Comparison of ENCODE assay signal across 12 cellular contexts in the genomic region with DNA sequence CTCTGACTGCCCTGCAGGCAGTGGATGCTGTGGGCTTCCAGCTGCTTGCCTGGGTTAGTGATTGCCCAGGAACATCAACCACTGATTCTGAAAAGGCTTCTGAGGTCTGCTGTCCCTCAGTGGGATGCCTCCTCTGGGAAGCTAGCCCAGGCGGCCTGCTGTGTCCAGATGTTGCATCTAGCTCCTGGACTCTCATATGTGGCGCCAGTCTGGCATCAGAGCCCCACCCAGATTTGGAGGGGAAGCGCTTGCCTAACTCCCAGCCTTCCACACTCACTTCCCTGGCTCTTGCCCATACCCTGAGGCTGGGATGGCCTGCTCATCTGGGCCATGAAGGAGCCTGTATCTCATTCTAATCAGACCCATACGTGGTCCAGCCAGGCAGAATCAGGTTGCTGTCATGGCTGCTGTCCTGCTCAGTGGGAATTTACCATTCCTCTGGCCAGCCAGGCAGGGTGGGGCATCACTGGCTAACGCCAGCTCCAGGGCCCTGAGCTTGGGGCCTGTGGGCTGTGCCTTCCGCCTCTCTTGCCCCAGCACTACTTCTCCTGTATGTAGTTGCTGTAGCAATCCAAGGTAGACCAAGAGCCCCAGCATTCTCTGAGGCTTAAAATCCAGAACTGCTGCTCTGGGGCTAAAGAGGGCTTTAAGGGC. TPM values are rescaled to one million over a fixed set of nuclear protein-coding genes. Genes with fewer than 3 reads are reported as not detected.
A peak's percentile ranks its signal among the peaks of the same experiment; 100 is the strongest.
DNase-seq lines count a peak whose midpoint lies in the region; ATAC-seq and TF ChIP-seq lines count a peak whose summit lies in the region.
"Had no signal": no experiment of that assay in that cellular context is flagged by ENCODE, and none has a peak within 500 bp of the region (broad histone marks: within the 10 kb centered on the region; RNA-seq: fewer than 3 reads in every experiment).

No MANE protein-coding gene starts in this region.

- no peak for DNase-seq in activated CD8-positive, alpha-beta memory T cell treated with anti-CD3 and anti-CD28 coated beads, Interleukin-2, amount 10 ng/mL, durations not matched to agents 7 days and 5 days
- DNase-seq in activated CD8-positive, alpha-beta memory T cell treated with anti-CD3 and anti-CD28 coated beads, Interleukin-2, amount 50 U/mL, for 4 hours = no peak
- DNase-seq in breast epithelium (ENCODE audit: low spot score in 2 of 2) = no peak
- DNase-seq in right cardiac atrium = peak; percentile 69 to 80 (median 75)
- DNase-seq in tibial nerve (ENCODE audit: low spot score in 2 of 2) = no peak
- DNase-seq in G401 (ENCODE audit: low spot score) = no peak
- no peak for DNase-seq in NCI-H1105 treated with DMSO at 0.1 percent for 48 hours (lab: John Stamatoyannopoulos, UW)
- DNase-seq: body of pancreas, HCEC 1CT had no signal

- H3K36me3 Mint-ChIP-seq in activated CD8-positive, alpha-beta memory T cell treated with anti-CD3 and anti-CD28 coated beads, Interleukin-2, amount 10 ng/mL, durations not matched to agents 7 days and 5 days = peaks cover 63% of the 10 kb centered on the region

- intact Hi-C loops in breast epithelium (cut with DNase I; ENCODE audit: low total_unique reads) = loop anchor here (5.0 kb wide), 1 partner anchor 37 kb away; no protein-coding TSS in a partner anchor
- intact Hi-C loops in right cardiac atrium (cut with DNase I) = loop anchor here in 3 of 4 donors (5.0 kb wide), 3 partner anchors 63 to 122 kb away; a partner anchor contains a TSS

- peak overlapping the region; percentile 13 for H3K27ac Mint-ChIP-seq in activated CD8-positive, alpha-beta memory T cell treated with anti-CD3 and anti-CD28 coated beads, Interleukin-2, amount 10 ng/mL, durations not matched to agents 7 days and 5 days
- H3K27ac Mint-ChIP-seq: progenitor cell of endocrine pancreas had no signal

- no peak overlapping the region for H3K4me3 Mint-ChIP-seq in activated CD8-positive, alpha-beta memory T cell treated with anti-CD3 and anti-CD28 coated beads, Interleukin-2, amount 10 ng/mL, durations not matched to agents 7 days and 5 days

- H3K9me3 ChIP-seq in breast epithelium = no peaks in the 10 kb centered on the region
- no peaks in the 10 kb centered on the region for H3K9me3 ChIP-seq in right cardiac atrium (ENCODE audit: control insufficient read depth, low read length)
- H3K9me3 ChIP-seq in tibial nerve = no peaks in the 10 kb centered on the region
- H3K9me3 ChIP-seq: body of pancreas had no signal

- 72% methylated on average over 6 of the region's 6 CpGs for WGBS in right cardiac atrium
- 80 to 90% methylated on average over 3 to 6 of the region's 6 CpGs for WGBS in tibial nerve, 2 donors

- H3K27me3 Mint-ChIP-seq in activated CD8-positive, alpha-beta memory T cell treated with anti-CD3 and anti-CD28 coated beads, Interleukin-2, amount 10 ng/mL, durations not matched to agents 7 days and 5 days = no peaks in the 10 kb centered on the region

- CTCF ChIA-PET in activated CD8-positive, alpha-beta memory T cell treated with anti-CD3 and anti-CD28 coated beads, Interleukin-2, amount 10 ng/mL, durations not matched to agents 7 days and 5 days (lab: Charles Lee) = interaction anchor here (1.1 to 6.0 kb wide), 4 partner anchors 9 to 124 kb away, joined by 3 to 43 read pairs (median 6); a partner anchor contains a TSS

- TF ChIP-seq POLR2A in breast epithelium (IDR thresholded peaks at IDR 0.05) = no peak
- TF ChIP-seq POLR2A in tibial nerve (IDR thresholded peaks at IDR 0.05) = no peak

- H3K27ac ChIP-seq in breast epithelium (peak overlapping the region; percentile 50 to 96), right cardiac atrium (ENCODE audit: low read length) (peak overlapping the region; percentile 1), tibial nerve (peak overlapping the region in 3 of 4 donors; percentile 21 to 90 (median 67))
- H3K27ac ChIP-seq: body of pancreas had no signal

- peaks cover 4 to 14% of the 10 kb centered on the region in 2 donors for H3K4me1 ChIP-seq in breast epithelium
- peaks cover 26% of the 10 kb centered on the region for H3K4me1 ChIP-seq in right cardiac atrium (ENCODE audit: control insufficient read depth, insufficient read depth, low read length)
- peaks cover 0 to 74% (median 20%) of the 10 kb centered on the region in 4 donors for H3K4me1 ChIP-seq in tibial nerve

- no peak for TF ChIP-seq EP300 in tibial nerve (IDR thresholded peaks at IDR 0.05)

- no peaks in the 10 kb centered on the region for H3K9me3 Mint-ChIP-seq in activated CD8-positive, alpha-beta memory T cell treated with anti-CD3 and anti-CD28 coated beads, Interleukin-2, amount 10 ng/mL, durations not matched to agents 7 days and 5 days (ENCODE audit: low read depth)

- H3K4me3 ChIP-seq in breast epithelium = peak overlapping the region in 2 of 3 donors; percentile 88 to 96
- no peak overlapping the region for H3K4me3 ChIP-seq in right cardiac atrium (ENCODE audit: low read length)
- peak overlapping the region in 1 of 4 donors; percentile 82 for H3K4me3 ChIP-seq in tibial nerve
- H3K4me3 ChIP-seq: body of pancreas had no signal

- ATAC-seq in activated CD8-positive, alpha-beta memory T cell treated with anti-CD3 and anti-CD28 coated beads, Interleukin-2, amount 10 ng/mL, durations not matched to agents 7 days and 5 days = no peak
- ATAC-seq in right cardiac atrium (peak in 1 of 2 donors; percentile 10), HG03196 (IDR thresholded peaks at IDR 0.05; ENCODE audit: unreplicated experiment) (no peak)
- ATAC-seq: body of pancreas, left lobe of liver had no signal

- H3K4me1 Mint-ChIP-seq in activated CD8-positive, alpha-beta memory T cell treated with anti-CD3 and anti-CD28 coated beads, Interleukin-2, amount 10 ng/mL, durations not matched to agents 7 days and 5 days = peaks cover 71% of the 10 kb centered on the region

- H3K27me3 ChIP-seq in breast epithelium (no peaks in the 10 kb centered on the region), right cardiac atrium (ENCODE audit: control insufficient read depth, insufficient read depth) (no peaks in the 10 kb centered on the region), tibial nerve (no peaks in the 10 kb centered on the region)
- H3K27me3 ChIP-seq: body of pancreas had no signal

- peaks cover 5% of the 10 kb centered on the region for H3K36me3 ChIP-seq in breast epithelium
- H3K36me3 ChIP-seq in tibial nerve = peaks cover 0 to 54% (median 0%) of the 10 kb centered on the region in 3 donors

- in situ Hi-C loops in G401 (cut with HindIII; ENCODE audit: low sequenced_read_pairs) = no loop called here

- no peak for TF ChIP-seq CTCF in breast epithelium (IDR thresholded peaks at IDR 0.05)
- no peak for TF ChIP-seq CTCF in tibial nerve (IDR thresholded peaks at IDR 0.05)

RNA-seq across cellular contexts. Expression of a gene that starts 4.1 kb away (rescaled TPM):
- 100 to 1,000 TPM in 1 of 2 experiments, 10 to 100 TPM in 1; 77.6 to 143 TPM for total RNA-seq in activated CD8-positive, alpha-beta memory T cell treated with anti-CD3 and anti-CD28 coated beads, Interleukin-2, amount 10 ng/mL, durations not matched to agents 7 days and 5 days
- total RNA-seq in breast epithelium = 10 to 100 TPM; 28.2 to 54.7 (median 54.4) TPM
- total RNA-seq in right cardiac atrium = 10 to 100 TPM; 13.9 to 22.6 (median 19.4) TPM
- polyA plus RNA-seq in right cardiac atrium = 13.5 TPM
- total RNA-seq in tibial nerve = 100 to 1,000 TPM in 2 of 4 donors, 10 to 100 TPM in 2; 66.8 to 124 (median 90.8) TPM
- total RNA-seq in G401 (2014; rRNA removed; shearing (Covaris generic)) = 12.7 and 13.4 TPM in 2 replicates

Comparison
In these comparisons a context has a peak if more than half of its experiments do, and no peak if none do; other contexts are left out.
1. DNase-seq: peak in right cardiac atrium (3 of 3); none in activated CD8-positive, alpha-beta memory T cell treated with anti-CD3 and anti-CD28 coated beads, Interleukin-2, amount 10 ng/mL, durations not matched to agents 7 days and 5 days (single experiment), activated CD8-positive, alpha-beta memory T cell treated with anti-CD3 and anti-CD28 coated beads, Interleukin-2, amount 50 U/mL, for 4 hours (single experiment), breast epithelium (0 of 2), tibial nerve (0 of 2), G401 (single experiment) and NCI-H1105 treated with DMSO at 0.1 percent for 48 hours (single experiment).
2. H3K27ac ChIP-seq: peak in every context shown above with its lines; median percentile 73 in breast epithelium; 67 in tibial nerve; 1 in right cardiac atrium.